ENCODE assay signal across 12 cellular contexts in the genomic region with DNA sequence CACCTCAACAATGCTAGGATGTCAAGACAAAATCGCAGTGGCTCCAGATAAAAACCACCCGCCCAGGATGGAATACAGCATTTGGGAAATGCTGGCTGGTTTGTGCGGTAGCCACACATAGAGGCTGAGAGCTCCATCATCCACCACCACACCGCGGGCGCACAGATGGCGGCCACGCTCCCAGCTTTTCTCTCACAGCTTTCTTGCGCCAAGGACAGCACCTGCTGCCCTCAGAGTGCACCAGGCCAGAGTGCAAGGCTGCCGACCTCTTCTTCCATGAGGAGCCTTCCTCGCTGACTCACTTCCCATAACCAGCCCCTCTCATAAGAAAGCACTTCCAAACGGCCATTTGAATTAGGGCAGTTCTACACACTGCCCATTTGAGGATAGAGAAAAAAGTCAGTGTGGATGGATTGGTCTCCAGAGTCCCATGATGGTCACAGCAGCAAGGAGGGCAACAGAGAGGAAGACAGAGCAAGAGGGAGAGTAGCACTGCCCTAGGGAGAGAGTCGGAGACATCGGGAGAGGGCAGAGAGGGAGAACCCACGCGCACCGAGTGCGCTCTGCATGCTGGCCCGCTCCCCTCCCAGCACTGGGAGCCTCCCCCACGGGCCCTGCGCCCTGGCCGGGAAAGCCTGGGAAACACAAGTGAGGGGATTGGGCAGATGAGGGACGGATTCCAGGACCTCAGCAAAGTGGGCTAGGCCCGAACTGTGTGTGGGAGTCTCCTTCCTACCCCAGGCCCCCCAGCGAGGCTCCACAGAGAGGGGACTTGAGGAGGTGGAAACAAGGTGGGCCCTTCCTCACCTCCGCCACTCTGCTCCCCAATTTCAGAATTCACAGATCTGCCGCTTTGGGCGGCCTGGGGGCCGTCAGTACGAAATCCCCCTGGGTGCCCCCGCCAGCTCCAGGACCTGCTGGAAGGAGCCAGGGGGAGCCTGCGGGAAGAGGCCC.
"Had no signal": no experiment of that assay in that cellular context is flagged by ENCODE, and none has a peak within 500 bp of the region (broad histone marks: within the 10 kb centered on the region; RNA-seq: fewer than 3 reads in every experiment).

No MANE protein-coding gene starts in this region.

- H3K4me3 ChIP-seq: ascending aorta, lower lobe of right lung, suprapubic skin had no signal

- H3K36me3 ChIP-seq: ascending aorta, lower lobe of right lung, suprapubic skin had no signal

- H3K9me3 Mint-ChIP-seq: T-helper 1 cell treated with Interleukin-12 subunit alpha and Interleukin-12 subunit beta and Interleukin-4 antibody, amounts not matched to agents 30 μg/mL and 1 μg/mL, for 36 hours; type B pancreatic cell had no signal

- H3K4me1 ChIP-seq: ascending aorta, suprapubic skin had no signal

- H3K27me3 ChIP-seq: ascending aorta had no signal

- H3K4me3 Mint-ChIP-seq: naive B cell; T-helper 1 cell treated with Interleukin-12 subunit alpha and Interleukin-12 subunit beta and Interleukin-4 antibody, amounts not matched to agents 30 μg/mL and 1 μg/mL, for 36 hours; type B pancreatic cell had no signal

- ATAC-seq: lower lobe of right lung; stimulated activated naive CD8-positive, alpha-beta T cell treated with anti-CD3 and anti-CD28 coated beads, Interleukin-15, Interleukin-2, amounts not matched to agents 100 U/mL and 50 U/mL, for 24 hours had no signal

- H3K27ac Mint-ChIP-seq: naive B cell; T-helper 1 cell treated with Interleukin-12 subunit alpha and Interleukin-12 subunit beta and Interleukin-4 antibody, amounts not matched to agents 30 μg/mL and 1 μg/mL, for 36 hours; type B pancreatic cell had no signal

- DNase-seq: activated CD4-positive, alpha-beta T cell treated with anti-CD3 and anti-CD28 coated beads, Interleukin-2, amount 50 U/mL, for 1 hour; activated CD4-positive, CD25-positive, alpha-beta regulatory T cell; hippocampal formation; lower lobe of right lung; naive B cell; nucleus accumbens; stimulated activated CD4-positive, alpha-beta T cell treated with anti-CD3 and anti-CD28 coated beads, Interleukin-2, amount 100 ng/mL, for 48 hours; stimulated activated naive CD8-positive, alpha-beta T cell treated with anti-CD3 and anti-CD28 coated beads, Interleukin-15, Interleukin-2, amounts not matched to agents 100 U/mL and 50 U/mL, for 24 hours had no signal

- H3K9me3 ChIP-seq: ascending aorta, lower lobe of right lung, suprapubic skin had no signal

- H3K27ac ChIP-seq: ascending aorta, lower lobe of right lung, suprapubic skin had no signal

- H3K36me3 Mint-ChIP-seq: type B pancreatic cell had no signal
